ENCODE assay signal across 18 cellular contexts in genomic region chr17:15233971-15234370, GRCh38. TPM values are rescaled to one million over a fixed set of nuclear protein-coding genes. Genes with fewer than 3 reads are reported as not detected.
DNase-seq lines count a peak whose midpoint lies in the region; ATAC-seq and TF ChIP-seq lines count a peak whose summit lies in the region.
"Had no signal": no experiment of that assay in that cellular context is flagged by ENCODE, and none has a peak within 500 bp of the region (broad histone marks: within the 10 kb centered on the region; RNA-seq: fewer than 3 reads in every experiment).

No MANE protein-coding gene starts in this region.

- H3K4me2 ChIP-seq in hepatocyte (no peak overlapping the region), osteoblast (ENCODE audit: insufficient read depth, low read length) (no peak overlapping the region)
- H3K4me2 ChIP-seq: A549 had no signal

- peaks cover 58% of the 10 kb centered on the region for H3K4me1 ChIP-seq in adipocyte (ENCODE audit: control insufficient read depth, insufficient read depth, low read length)
- peaks cover 9% of the 10 kb centered on the region for H3K4me1 ChIP-seq in hepatocyte (ENCODE audit: insufficient read depth)
- H3K4me1 ChIP-seq in osteoblast (ENCODE audit: insufficient read depth, low read length), result peaks cover 20% of the 10 kb centered on the region
- H3K4me1 ChIP-seq: A549, BE2C had no signal

- H3K27me3 ChIP-seq in adipocyte (replicated peaks; ENCODE audit: control insufficient read depth, insufficient read depth, low read length) (no peaks in the 10 kb centered on the region), hepatocyte (no peaks in the 10 kb centered on the region), osteoblast (ENCODE audit: insufficient read depth, low read length) (no peaks in the 10 kb centered on the region)
- no peaks in the 10 kb centered on the region for H3K27me3 ChIP-seq in CD4-positive, alpha-beta T cell (ENCODE audit: control insufficient read depth, insufficient read depth, low read length)
- H3K27me3 ChIP-seq: BE2C had no signal

- H3K27ac ChIP-seq in cingulate gyrus (ENCODE audit: low read depth, low read length), result peak overlapping the region; percentile 62
- H3K27ac ChIP-seq in hepatocyte, result peak overlapping the region; percentile 29
- H3K27ac ChIP-seq in osteoblast (ENCODE audit: low read depth, low read length), result no peak overlapping the region
- H3K27ac ChIP-seq in CD4-positive, alpha-beta T cell (ENCODE audit: low read depth, low read length), result no peak overlapping the region
- H3K27ac ChIP-seq: A549, C4-2B had no signal

- POLR2A ChIA-PET in CD4-positive, alpha-beta T cell (lab: Charles Lee), result no interaction called here

- H3K9ac ChIP-seq in adipocyte (ENCODE audit: low read length), result peak overlapping the region; percentile 19

- intact Hi-C loops in CD4-positive, alpha-beta T cell (cut with DNase I, micrococcal nuclease), result no loop called here

- H3K9me3 ChIP-seq in adipocyte (ENCODE audit: control insufficient read depth, low read length) (no peaks in the 10 kb centered on the region), hepatocyte (ENCODE audit: low read depth) (no peaks in the 10 kb centered on the region), osteoblast (ENCODE audit: low read depth, low read length) (no peaks in the 10 kb centered on the region)
- no peaks in the 10 kb centered on the region for H3K9me3 ChIP-seq in CD4-positive, alpha-beta T cell (ENCODE audit: control insufficient read depth, low read length)
- H3K9me3 ChIP-seq: A549, BE2C had no signal

- no peaks in the 10 kb centered on the region for H3K4me1 Mint-ChIP-seq in CD4-positive, alpha-beta T cell (ENCODE audit: low read depth)

- CTCF ChIA-PET in CD4-positive, alpha-beta T cell (lab: Charles Lee), result no interaction called here

- H3K4me3 Mint-ChIP-seq in CD4-positive, alpha-beta T cell, result no peak overlapping the region
- H3K4me3 Mint-ChIP-seq: CD8-positive, alpha-beta T cell; H9 had no signal

- peaks cover 99% of the 10 kb centered on the region for H3K36me3 ChIP-seq in adipocyte (ENCODE audit: control insufficient read depth, insufficient read depth, low read length, severe bottlenecking)
- no peaks in the 10 kb centered on the region for H3K36me3 ChIP-seq in hepatocyte (replicated peaks; ENCODE audit: insufficient read depth, low read depth)
- H3K36me3 ChIP-seq in osteoblast (ENCODE audit: insufficient read depth, low read length), result peaks cover 45% of the 10 kb centered on the region

- H3K4me3 ChIP-seq in adipocyte (ENCODE audit: low read length) (no peak overlapping the region), hepatocyte (no peak overlapping the region), osteoblast (ENCODE audit: insufficient read depth, low read length) (no peak overlapping the region)
- H3K4me3 ChIP-seq: A549 had no signal

- no peak overlapping the region for H3K27ac Mint-ChIP-seq in CD4-positive, alpha-beta T cell
- H3K27ac Mint-ChIP-seq: CD8-positive, alpha-beta T cell; H9 had no signal

- H2AFZ ChIP-seq in hepatocyte (no peak overlapping the region), osteoblast (ENCODE audit: low read length) (no peak overlapping the region)

- H3K79me2 ChIP-seq in hepatocyte, result no peaks in the 10 kb centered on the region
- peaks cover 47% of the 10 kb centered on the region for H3K79me2 ChIP-seq in osteoblast (ENCODE audit: insufficient read depth, low read length)

- no peak for TF ChIP-seq CTCF in hepatocyte (IDR thresholded peaks at IDR 0.05; ENCODE audit: poor library complexity)
- TF ChIP-seq CTCF in osteoblast (IDR thresholded peaks at IDR 0.05; ENCODE audit: extremely low read depth, low read depth, low read length), result no peak
- no peak for TF ChIP-seq CTCF in CD4-positive, alpha-beta T cell (IDR thresholded peaks at IDR 0.05)

- no peaks in the 10 kb centered on the region for H3K9me3 Mint-ChIP-seq in CD4-positive, alpha-beta T cell
- H3K9me3 Mint-ChIP-seq: CD8-positive, alpha-beta T cell; H9 had no signal

- H3K27me3 Mint-ChIP-seq in CD4-positive, alpha-beta T cell, result peaks cover 27% of the 10 kb centered on the region

- H3K36me3 Mint-ChIP-seq in CD4-positive, alpha-beta T cell (ENCODE audit: low read depth), result no peaks in the 10 kb centered on the region
- H3K36me3 Mint-ChIP-seq: CD8-positive, alpha-beta T cell had no signal

- H4K20me1 ChIP-seq in hepatocyte (ENCODE audit: insufficient read depth, poor library complexity, severe bottlenecking) (no peaks in the 10 kb centered on the region), osteoblast (ENCODE audit: insufficient read depth, low read length) (peaks cover 42% of the 10 kb centered on the region)

- 81% methylated on average over 7 of the region's 7 CpGs for WGBS in hepatocyte (ENCODE audit: low lambda C conversion rate, missing lambda C conversion rate)

- no peak for ATAC-seq in CD4-positive, alpha-beta T cell (ENCODE audit: poor library complexity)
- ATAC-seq: CD8-positive, alpha-beta T cell had no signal

- DNase-seq in adipocyte (ENCODE audit: low read depth) (no peak), hepatocyte (ENCODE audit: low spot score) (no peak), osteoblast (ENCODE audit: insufficient read length, low spot score, missing footprints) (peak; percentile 49), NOMO-1 treated with DMSO at 0.1 percent for 48 hours (lab: John Stamatoyannopoulos, UW; ENCODE audit: unreplicated experiment) (no peak)
- DNase-seq in activated CD4-positive, alpha-beta T cell treated with anti-CD3 and anti-CD28 coated beads for 48 hours, result no peak
- DNase-seq in CD4-positive, alpha-beta T cell, result no peak
- DNase-seq in stimulated activated CD4-positive, alpha-beta T cell treated with anti-CD3 and anti-CD28 coated beads, Interleukin-1b, Interleukin-23, amount 100 ng/mL, for 48 hours, result no peak
- DNase-seq: BE2C; CD8-positive, alpha-beta T cell; COR-L47; DMS153; DMS79 treated with DMSO at 0.1 percent for 48 hours; EL; GOT3 had no signal

- H3K9me2 ChIP-seq in hepatocyte (replicated peaks; ENCODE audit: insufficient read depth), result no peaks in the 10 kb centered on the region

RNA-seq across cellular contexts. Expression of gene PMP22, which starts 31.2 kb away (rescaled TPM):
- total RNA-seq in hepatocyte, result 111 and 113 TPM in 2 replicates
- polyA plus RNA-seq in hepatocyte, result 163 and 186 TPM in 2 replicates
- total RNA-seq in osteoblast, result 151 and 163 TPM in 2 replicates
- total RNA-seq in CD4-positive, alpha-beta T cell, result not detected

Comparison
In these comparisons a context has a peak if more than half of its experiments do, and no peak if none do; other contexts are left out.
1. H3K27ac ChIP-seq: peak in cingulate gyrus (single experiment) and hepatocyte (single experiment); none in osteoblast (single experiment) and CD4-positive, alpha-beta T cell (single experiment).
2. RNA of gene PMP22, which starts 31.2 kb away (total RNA-seq): 151 to 163 TPM in osteoblast and 111 to 113 TPM in hepatocyte; not detected in CD4-positive, alpha-beta T cell; every median in the first group is over 100 times any median in the second.